ENCODE assay signal across 8 cellular contexts in the genomic region with DNA sequence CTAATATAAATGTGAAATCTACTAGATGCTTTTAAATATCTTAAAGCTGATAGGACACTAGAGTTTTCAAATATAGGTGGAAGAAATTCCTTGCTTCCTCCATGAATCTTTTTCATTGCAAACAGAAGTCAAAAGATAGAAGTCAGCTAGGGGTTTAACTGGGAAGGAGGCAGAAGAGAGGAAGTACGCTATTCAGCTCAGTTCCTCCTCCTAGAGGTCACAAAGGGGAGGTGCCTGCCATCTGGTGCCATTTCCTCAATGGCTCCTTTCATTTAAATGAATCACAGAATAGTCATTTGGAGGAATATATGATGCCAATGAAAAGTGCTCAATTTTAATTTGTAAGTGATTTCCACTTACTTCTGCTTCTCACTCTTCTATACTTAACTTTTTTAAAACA. TPM values are rescaled to one million over a fixed set of nuclear protein-coding genes. Genes with fewer than 3 reads are reported as not detected.
DNase-seq lines count a peak whose midpoint lies in the region; FAIRE-seq and TF ChIP-seq lines count a peak whose summit lies in the region.

No MANE protein-coding gene starts in this region.

- no peaks in the 10 kb centered on the region for H3K9me3 Mint-ChIP-seq in HFFc6
- no peaks in the 10 kb centered on the region for H3K9me3 Mint-ChIP-seq in type B pancreatic cell
- no peaks in the 10 kb centered on the region for H3K9me3 Mint-ChIP-seq in T-helper 2 cell treated with Interferon-gamma antibody and Interleukin-4, amounts not matched to agents 5 μg/mL and 100 μg/mL, for 36 hours

- H3K27me3 Mint-ChIP-seq in HFFc6 (ENCODE audit: insufficient read depth) (no peaks in the 10 kb centered on the region; the same call in 1 of the 2 replicates), type B pancreatic cell (peaks cover 7% of the 10 kb centered on the region)
- peaks cover 42% of the 10 kb centered on the region for H3K27me3 Mint-ChIP-seq in T-helper 2 cell treated with Interferon-gamma antibody and Interleukin-4, amounts not matched to agents 5 μg/mL and 100 μg/mL, for 36 hours (ENCODE audit: low read depth)

- H3K4me1 Mint-ChIP-seq in HFFc6 (ENCODE audit: low read depth) (no peaks in the 10 kb centered on the region), type B pancreatic cell (ENCODE audit: unreplicated experiment) (no peaks in the 10 kb centered on the region)
- no peaks in the 10 kb centered on the region for H3K4me1 Mint-ChIP-seq in T-helper 2 cell treated with Interferon-gamma antibody and Interleukin-4, amounts not matched to agents 5 μg/mL and 100 μg/mL, for 36 hours (ENCODE audit: low read depth)

- peak; percentile 37 for TF ChIP-seq CTCF in GM13977 (IDR thresholded peaks at IDR 0.05; ENCODE audit: extremely low read depth, insufficient read depth, missing control alignments)
- TF ChIP-seq CTCF in HFFc6 (IDR thresholded peaks at IDR 0.05): peak; percentile 34; the same call in 1 of the 2 replicates
- peak; percentile 71 for TF ChIP-seq CTCF in type B pancreatic cell (conservative IDR thresholded peaks at IDR 0.05)

- H3K27ac Mint-ChIP-seq in HFFc6 (no peak overlapping the region), type B pancreatic cell (no peak overlapping the region)
- no peak overlapping the region for H3K27ac Mint-ChIP-seq in T-helper 2 cell treated with Interferon-gamma antibody and Interleukin-4, amounts not matched to agents 5 μg/mL and 100 μg/mL, for 36 hours

- DNase-seq in A172 (ENCODE audit: low spot score) (peak; percentile 56), GM13977 (ENCODE audit: low spot score) (no peak), HFFc6 (no peak), M059J (ENCODE audit: low read depth) (peak; percentile 8), cerebellar cortex (ENCODE audit: low spot score) (peak; percentile 8), type B pancreatic cell (ENCODE audit: extremely low spot score, unreplicated experiment) (no peak), HTR-8/SVneo (ENCODE audit: insufficient read length, low spot score) (no peak)
- no peak for DNase-seq in T-helper 2 cell treated with Interferon-gamma antibody and Interleukin-4, amounts not matched to agents 5 μg/mL and 100 μg/mL, for 36 hours (ENCODE audit: low spot score)

- H3K4me3 Mint-ChIP-seq in HFFc6: no peak overlapping the region
- no peak overlapping the region for H3K4me3 Mint-ChIP-seq in type B pancreatic cell
- H3K4me3 Mint-ChIP-seq in T-helper 2 cell treated with Interferon-gamma antibody and Interleukin-4, amounts not matched to agents 5 μg/mL and 100 μg/mL, for 36 hours: no peak overlapping the region

- FAIRE-seq in HTR-8/SVneo (lab: Jason Lieb, UNC): no peak

- in situ Hi-C loops in GM13977 (cut with MboI; ENCODE audit: low pct_unique_long_range_greater_than_20kb, low sequenced_read_pairs, unreplicated experiment): no loop called here

- H3K36me3 Mint-ChIP-seq in HFFc6 (ENCODE audit: low read depth) (no peaks in the 10 kb centered on the region), type B pancreatic cell (no peaks in the 10 kb centered on the region)
- no peaks in the 10 kb centered on the region for H3K36me3 Mint-ChIP-seq in T-helper 2 cell treated with Interferon-gamma antibody and Interleukin-4, amounts not matched to agents 5 μg/mL and 100 μg/mL, for 36 hours (ENCODE audit: low read depth)

RNA-seq across cellular contexts. Expression of a gene that starts 8.5 kb away (rescaled TPM):
- total RNA-seq in A172 (2014; rRNA removed; shearing (Covaris generic)): 0.12 TPM in 1 of 2 replicates, not detected in the other
- not detected for total RNA-seq in HFFc6 (2021; fragmentation: NEBNext Ultra II Directional; extraction: Animal tissue kit (Norgen Biotek cat#: 25700))
- not detected in 2 replicates for total RNA-seq in M059J (2014; rRNA removed; shearing (Covaris generic))
- 2.4 and 9.2 TPM in 2 replicates for total RNA-seq in type B pancreatic cell (ENCODE audit: low replicate concordance)

Comparison
In these comparisons a context has a peak if more than half of its experiments do, and no peak if none do; other contexts are left out.
1. DNase-seq: peak in A172 (single experiment), M059J (single experiment) and cerebellar cortex (single experiment); none in GM13977 (single experiment), HFFc6 (single experiment), type B pancreatic cell (single experiment), T-helper 2 cell treated with Interferon-gamma antibody and Interleukin-4, amounts not matched to agents 5 μg/mL and 100 μg/mL, for 36 hours (single experiment) and HTR-8/SVneo (single experiment).
2. Peak in every context shown above with its lines, with median percentiles within 50 percentile points of each other: CTCF ChIP-seq.